19 cellular contexts compared by ENCODE assay signal in genomic region chr1:55634516-55634915, GRCh38.
"Had no signal": no experiment of that assay in that cellular context is flagged by ENCODE, and none has a peak within 500 bp of the region (broad histone marks: within the 10 kb centered on the region; RNA-seq: fewer than 3 reads in every experiment).

No MANE protein-coding gene starts in this region.

- H3K4me3 ChIP-seq: hepatocyte, lung, psoas muscle, skin epidermis had no signal

- H3K27me3 ChIP-seq: hepatocyte had no signal

- DNase-seq: activated CD4-positive, alpha-beta T cell treated with anti-CD3 and anti-CD28 coated beads, Interleukin-2, amount 50 U/mL, for 1 hour; activated CD4-positive, CD25-positive, alpha-beta regulatory T cell treated with anti-CD3 and anti-CD28 coated beads, Interleukin-2, amount 50 U/mL, for 72 hours; activated CD8-positive, alpha-beta memory T cell treated with anti-CD3 and anti-CD28 coated beads, Interleukin-2, amount 50 U/mL, for 4 hours; activated naive CD4-positive, alpha-beta T cell treated with anti-CD3 and anti-CD28 coated beads for 36 hours; activated T-cell treated with anti-CD3 and anti-CD28 coated beads, Interleukin-2, amount 50 U/mL, for 4 hours; cerebellar nuclear complex; effector CD8-positive, alpha-beta T cell; midbrain; nephron progenitor cell; nucleus accumbens; psoas muscle; stimulated activated naive CD8-positive, alpha-beta T cell treated with anti-CD3 and anti-CD28 coated beads, Interleukin-15, Interleukin-2, amounts not matched to agents 100 U/mL and 50 U/mL, for 24 hours; SW 1271; T-helper 2 cell had no signal

- H3K27ac ChIP-seq: hepatocyte, psoas muscle, VCaP had no signal

- ATAC-seq: activated T-cell treated with anti-CD3 and anti-CD28 coated beads, Interleukin-2, amount 50 U/mL, for 4 hours; psoas muscle; right cardiac atrium; stimulated activated naive CD8-positive, alpha-beta T cell treated with anti-CD3 and anti-CD28 coated beads, Interleukin-15, Interleukin-2, amounts not matched to agents 100 U/mL and 50 U/mL, for 24 hours had no signal

- H2AFZ ChIP-seq: hepatocyte had no signal

- H3K4me2 ChIP-seq: hepatocyte had no signal

- H3K79me2 ChIP-seq: hepatocyte had no signal
